In the genomic region with DNA sequence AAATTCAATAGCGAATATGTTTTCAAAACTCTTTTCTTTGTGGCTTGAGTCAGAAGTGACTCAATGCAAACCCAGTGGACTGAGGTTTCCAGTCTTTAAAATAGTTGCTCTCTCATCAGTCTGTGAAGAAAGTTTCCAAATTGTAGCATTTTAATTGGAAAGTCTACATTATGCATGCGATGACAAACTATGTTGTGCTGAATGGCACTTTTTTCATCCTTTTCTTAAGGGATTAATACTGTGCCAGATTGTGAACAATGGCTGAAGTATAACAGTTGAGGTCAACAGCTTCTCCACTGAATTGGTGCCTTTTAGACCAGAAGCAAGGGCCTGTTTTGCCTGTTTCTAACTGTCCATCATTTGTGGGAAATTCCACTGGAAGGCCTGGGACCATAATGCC, we compare ENCODE assay signal across 10 cellular contexts.
A peak's percentile ranks its signal among the peaks of the same experiment; 100 is the strongest.
DNase-seq lines count a peak whose midpoint lies in the region; ATAC-seq and TF ChIP-seq lines count a peak whose summit lies in the region.
"Had no signal": no experiment of that assay in that cellular context is flagged by ENCODE, and none has a peak within 500 bp of the region (broad histone marks: within the 10 kb centered on the region; RNA-seq: fewer than 3 reads in every experiment).

No MANE protein-coding gene starts in this region.

- H3K9ac ChIP-seq in SK-N-SH (peak overlapping the region; percentile 69), skeletal muscle tissue (ENCODE audit: low read depth in 1 of 3, low read length in 3 of 3) (no peak overlapping the region)

- H3K4me3 Mint-ChIP-seq in activated CD8-positive, alpha-beta T cell treated with anti-CD3 and anti-CD28 coated beads for 36 hours = no peak overlapping the region
- no peak overlapping the region for H3K4me3 Mint-ChIP-seq in activated CD8-positive, alpha-beta T cell treated with anti-CD3 and anti-CD28 coated beads, Interleukin-2, amount 10 ng/mL, durations not matched to agents 7 days and 5 days
- H3K4me3 Mint-ChIP-seq: effector memory CD8-positive, alpha-beta T cell had no signal

- H3K9me3 ChIP-seq in SK-N-SH (no peaks in the 10 kb centered on the region), skeletal muscle tissue (ENCODE audit: control insufficient read depth in 3 of 3, low read length in 3 of 3) (no peaks in the 10 kb centered on the region)
- H3K9me3 ChIP-seq: tibial nerve had no signal

- no peaks in the 10 kb centered on the region for H3K36me3 ChIP-seq in SK-N-SH (replicated peaks in 1 of 2; ENCODE audit: control insufficient read depth in 1 of 2, insufficient read depth in 2 of 2, low read length in 1 of 2)
- H3K36me3 ChIP-seq in skeletal muscle tissue (ENCODE audit: control insufficient read depth in 3 of 3, insufficient read depth in 3 of 3, low read length in 3 of 3) = no peaks in the 10 kb centered on the region

- peak overlapping the region in 1 of 2 experiments; percentile 50; a peak in 1 of 4 replicates for H3K4me3 ChIP-seq in SK-N-SH (ENCODE audit: low read depth in 2 of 2, low read length in 1 of 2)
- H3K4me3 ChIP-seq in skeletal muscle tissue (ENCODE audit: low read length in 3 of 3) = no peak overlapping the region
- H3K4me3 ChIP-seq: tibial nerve had no signal

- TF ChIP-seq RAD21 in SK-N-SH (IDR thresholded peaks at IDR 0.05; ENCODE audit: low read length) = no peak

- no peak overlapping the region for H3K27ac Mint-ChIP-seq in activated CD8-positive, alpha-beta T cell treated with anti-CD3 and anti-CD28 coated beads for 36 hours
- no peak overlapping the region for H3K27ac Mint-ChIP-seq in activated CD8-positive, alpha-beta T cell treated with anti-CD3 and anti-CD28 coated beads, Interleukin-2, amount 10 ng/mL, durations not matched to agents 7 days and 5 days

- no peaks in the 10 kb centered on the region for H3K79me2 ChIP-seq in SK-N-SH (ENCODE audit: insufficient read depth)

- WGBS in SK-N-SH (ENCODE audit: low lambda C conversion rate) = 20% methylated on average over 2 of the region's 2 CpGs

- H3K9me2 ChIP-seq in SK-N-SH = no peaks in the 10 kb centered on the region

- intact Hi-C loops in activated CD8-positive, alpha-beta T cell treated with anti-CD3 and anti-CD28 coated beads for 36 hours (cut with micrococcal nuclease) = no loop called here

- peaks cover 49% of the 10 kb centered on the region for H3F3A ChIP-seq in SK-N-SH (replicated peaks; ENCODE audit: insufficient read depth)

- peak overlapping the region; percentile 76 to 91 for H3K27ac ChIP-seq in SK-N-SH (ENCODE audit: low read depth in 2 of 2, low read length in 1 of 2)
- peak overlapping the region; percentile 38 for H3K27ac ChIP-seq in skeletal muscle tissue (ENCODE audit: low read depth, low read length)

- CTCF ChIA-PET in activated CD8-positive, alpha-beta T cell treated with anti-CD3 and anti-CD28 coated beads for 36 hours (lab: Charles Lee) = no interaction called here
- CTCF ChIA-PET in activated CD8-positive, alpha-beta T cell treated with anti-CD3 and anti-CD28 coated beads, Interleukin-2, amount 10 ng/mL, durations not matched to agents 7 days and 5 days (lab: Charles Lee) = no interaction called here
- CTCF ChIA-PET in SK-N-SH (lab: Yijun Ruan, JAX) = no interaction called here

- H3K27me3 Mint-ChIP-seq in activated CD8-positive, alpha-beta T cell treated with anti-CD3 and anti-CD28 coated beads for 36 hours = no peaks in the 10 kb centered on the region
- H3K27me3 Mint-ChIP-seq in activated CD8-positive, alpha-beta T cell treated with anti-CD3 and anti-CD28 coated beads, Interleukin-2, amount 10 ng/mL, durations not matched to agents 7 days and 5 days (ENCODE audit: low read depth) = no peaks in the 10 kb centered on the region
- H3K27me3 Mint-ChIP-seq: effector memory CD8-positive, alpha-beta T cell had no signal

- peak overlapping the region; percentile 76 for H3K4me2 ChIP-seq in SK-N-SH

- peaks cover 21% of the 10 kb centered on the region for H3K4me1 Mint-ChIP-seq in activated CD8-positive, alpha-beta T cell treated with anti-CD3 and anti-CD28 coated beads for 36 hours (ENCODE audit: low read depth)
- peaks cover 1% of the 10 kb centered on the region for H3K4me1 Mint-ChIP-seq in activated CD8-positive, alpha-beta T cell treated with anti-CD3 and anti-CD28 coated beads, Interleukin-2, amount 10 ng/mL, durations not matched to agents 7 days and 5 days (ENCODE audit: low read depth)

- H3K36me3 Mint-ChIP-seq in activated CD8-positive, alpha-beta T cell treated with anti-CD3 and anti-CD28 coated beads for 36 hours (ENCODE audit: low read depth) = peaks cover 7% of the 10 kb centered on the region
- no peaks in the 10 kb centered on the region for H3K36me3 Mint-ChIP-seq in activated CD8-positive, alpha-beta T cell treated with anti-CD3 and anti-CD28 coated beads, Interleukin-2, amount 10 ng/mL, durations not matched to agents 7 days and 5 days (ENCODE audit: low read depth)

- peak; percentile 24 for ATAC-seq in activated CD8-positive, alpha-beta T cell treated with anti-CD3 and anti-CD28 coated beads for 36 hours
- ATAC-seq in activated CD8-positive, alpha-beta T cell treated with anti-CD3 and anti-CD28 coated beads, Interleukin-2, amount 10 ng/mL, durations not matched to agents 7 days and 5 days = no peak
- ATAC-seq: effector memory CD8-positive, alpha-beta T cell had no signal

- POLR2A ChIA-PET in activated CD8-positive, alpha-beta T cell treated with anti-CD3 and anti-CD28 coated beads for 36 hours (lab: Charles Lee) = no interaction called here
- POLR2A ChIA-PET in activated CD8-positive, alpha-beta T cell treated with anti-CD3 and anti-CD28 coated beads, Interleukin-2, amount 10 ng/mL, durations not matched to agents 7 days and 5 days (lab: Charles Lee) = no interaction called here
- POLR2A ChIA-PET in SK-N-SH (lab: Yijun Ruan, JAX) = no interaction called here

- H3K9me3 Mint-ChIP-seq in activated CD8-positive, alpha-beta T cell treated with anti-CD3 and anti-CD28 coated beads for 36 hours = no peaks in the 10 kb centered on the region
- no peaks in the 10 kb centered on the region for H3K9me3 Mint-ChIP-seq in activated CD8-positive, alpha-beta T cell treated with anti-CD3 and anti-CD28 coated beads, Interleukin-2, amount 10 ng/mL, durations not matched to agents 7 days and 5 days (ENCODE audit: insufficient read depth)
- H3K9me3 Mint-ChIP-seq: effector memory CD8-positive, alpha-beta T cell had no signal

- H4K20me1 ChIP-seq in SK-N-SH (ENCODE audit: insufficient read depth) = no peaks in the 10 kb centered on the region

- no peak overlapping the region; the same call in 1 of the 2 replicates for H2AFZ ChIP-seq in SK-N-SH (ENCODE audit: low read depth)

- H3K27me3 ChIP-seq in SK-N-SH (ENCODE audit: insufficient read depth) = no peaks in the 10 kb centered on the region
- no peaks in the 10 kb centered on the region for H3K27me3 ChIP-seq in skeletal muscle tissue (ENCODE audit: control insufficient read depth in 3 of 3, insufficient read depth in 3 of 3, low read length in 3 of 3)
- H3K27me3 ChIP-seq: tibial nerve had no signal

- DNase-seq in activated CD8-positive, alpha-beta T cell treated with anti-CD3 and anti-CD28 coated beads for 36 hours = no peak
- no peak for DNase-seq in activated CD8-positive, alpha-beta T cell treated with anti-CD3 and anti-CD28 coated beads, Interleukin-2, amount 10 ng/mL, durations not matched to agents 7 days and 5 days
- DNase-seq in SK-N-SH (no peak), fibroblast of peridontal ligament (ENCODE audit: extremely low read depth) (peak; percentile 80), NCI-H1436 (lab: John Stamatoyannopoulos, UW) (no peak), DMS153 (lab: John Stamatoyannopoulos, UW) (no peak), NCI-H2171 treated with DMSO at 0.1 percent for 48 hours (lab: John Stamatoyannopoulos, UW) (no peak)
- DNase-seq: effector memory CD8-positive, alpha-beta T cell had no signal

- TF ChIP-seq CTCF in activated CD8-positive, alpha-beta T cell treated with anti-CD3 and anti-CD28 coated beads for 36 hours (IDR thresholded peaks at IDR 0.05) = no peak
- TF ChIP-seq CTCF in SK-N-SH (IDR thresholded peaks at IDR 0.05) = no peak

- no peak for TF ChIP-seq EP300 in SK-N-SH (IDR thresholded peaks at IDR 0.05; ENCODE audit: borderline replicate concordance in 1 of 2, low read depth in 1 of 2, low read length in 1 of 2)

- H3K4me1 ChIP-seq in SK-N-SH (ENCODE audit: control insufficient read depth in 1 of 2, insufficient read depth in 2 of 2, low read depth in 1 of 2, low read length in 1 of 2) (peaks cover 34 to 49% of the 10 kb centered on the region in 2 experiments), skeletal muscle tissue (ENCODE audit: control insufficient read depth in 3 of 3, insufficient read depth in 3 of 3, low read length in 3 of 3) (peaks cover 11 to 25% (median 19%) of the 10 kb centered on the region in 3 donors)

TF ChIP-seq in SK-N-SH, 30 proteins besides CTCF, POLR2A, EP300 and RAD21:
- TF ChIP-seq TCF12 (IDR thresholded peaks at IDR 0.05) (0 out of 2 replicates have a peak, but pooled peaks have one; percentile 6), NRF1 (IDR thresholded peaks at IDR 0.05; ENCODE audit: low read depth, low read length) (no peak), FOSL2 (IDR thresholded peaks at IDR 0.05; ENCODE audit: borderline replicate concordance, low read depth) (peak; percentile 70; the same call in 1 of the 2 replicates)
